ENCODE assay signal across 16 cellular contexts in the genomic region with DNA sequence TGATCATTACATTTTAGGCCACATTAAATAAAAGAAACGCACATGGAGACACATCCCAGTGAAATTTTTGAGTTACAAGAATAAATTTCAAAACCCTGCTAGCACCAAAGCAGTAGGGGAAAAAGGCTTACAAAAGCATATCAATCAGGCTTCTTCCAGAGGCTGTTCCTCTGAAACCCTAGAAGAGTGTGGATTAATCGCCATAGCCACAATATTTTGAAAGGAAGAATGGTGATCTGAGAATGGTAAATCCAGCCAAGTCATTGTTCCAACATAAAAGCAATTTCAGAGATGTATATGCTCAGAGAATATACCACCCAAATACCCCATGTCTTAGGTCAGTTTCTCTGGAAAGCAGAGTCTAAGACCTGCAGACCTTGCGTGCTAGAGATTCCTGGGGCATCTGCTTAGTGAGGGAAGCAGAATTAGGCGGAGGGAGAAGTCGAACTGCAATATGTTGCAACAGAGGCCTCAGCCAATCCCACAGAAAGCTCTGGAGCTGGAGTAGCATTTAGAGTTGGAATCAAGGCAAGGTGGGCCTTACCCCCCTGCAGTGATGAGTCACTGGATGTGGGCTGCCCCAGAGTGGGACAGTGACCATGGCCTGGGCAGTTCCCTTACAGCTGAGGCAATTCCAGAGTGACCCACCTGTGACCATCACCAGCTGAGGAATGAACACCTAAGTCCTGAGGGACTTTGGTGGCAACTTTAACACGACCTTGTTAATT.
A peak's percentile ranks its signal among the peaks of the same experiment; 100 is the strongest.
DNase-seq lines count a peak whose midpoint lies in the region; ATAC-seq, FAIRE-seq and TF ChIP-seq lines count a peak whose summit lies in the region.
"Had no signal": no experiment of that assay in that cellular context is flagged by ENCODE, and none has a peak within 500 bp of the region (broad histone marks: within the 10 kb centered on the region; RNA-seq: fewer than 3 reads in every experiment).

No MANE protein-coding gene starts in this region.

- TF ChIP-seq CTCF in nephron (IDR thresholded peaks at IDR 0.05; ENCODE audit: unreplicated experiment in 3 of 3) = no peak
- no peak for TF ChIP-seq CTCF in gastroesophageal sphincter (IDR thresholded peaks at IDR 0.05)

- FAIRE-seq in GM12891 (lab: Jason Lieb, UNC) = no peak
- FAIRE-seq: GM12878, HTR-8/SVneo had no signal

- WGBS in ectodermal cell, 2 experiments = 89 to 90% methylated on average over 6 of the region's 6 CpGs
- 79 to 85% methylated on average over 2 to 6 of the region's 6 CpGs for WGBS in gastroesophageal sphincter (ENCODE audit: low coverage in 1 of 2), 2 donors

- TF ChIP-seq POLR2A in gastroesophageal sphincter (IDR thresholded peaks at IDR 0.05) (no peak), GM12891 (IDR thresholded peaks at IDR 0.05; ENCODE audit: low read depth, low read length) (no peak)

- no peak for ATAC-seq in gastroesophageal sphincter
- ATAC-seq: GM12878 had no signal

- H3K4me1 Mint-ChIP-seq in nephron = peaks cover 28% of the 10 kb centered on the region
- H3K4me1 Mint-ChIP-seq: CD4-positive, alpha-beta memory T cell had no signal

- DNase-seq in M059J (ENCODE audit: low read depth) = peak; percentile 9
- peak; percentile 46 for DNase-seq in RPMI7951 (ENCODE audit: low read depth)
- no peak for DNase-seq in activated gamma-delta T cell treated with Interleukin-2 at 50 U/mL for 16 hours
- no peak for DNase-seq in NCI-H345 treated with DMSO at 0.1 percent for 48 hours (lab: John Stamatoyannopoulos, UW; ENCODE audit: unreplicated experiment)
- DNase-seq in GM12891 (ENCODE audit: insufficient read length, low spot score) = no peak
- DNase-seq: ACHN; C1 segment of cervical spinal cord; CD4-positive, alpha-beta memory T cell; DMS79; GOT3; H9 had no signal

- no peak for TF ChIP-seq EP300 in gastroesophageal sphincter (IDR thresholded peaks at IDR 0.05)

- H3K27ac ChIP-seq in ectodermal cell (ENCODE audit: insufficient read depth, low read depth, low read length, poor library complexity, severe bottlenecking) (peak overlapping the region; percentile 21), gastroesophageal sphincter (no peak overlapping the region)

- no peak overlapping the region for H3K4me3 ChIP-seq in ectodermal cell (ENCODE audit: insufficient read depth, low read depth, low read length)
- no peak overlapping the region for H3K4me3 ChIP-seq in gastroesophageal sphincter
- H3K4me3 ChIP-seq: GM12878 had no signal

- no peaks in the 10 kb centered on the region for H3K9me3 ChIP-seq in ectodermal cell (ENCODE audit: control insufficient read depth, low read length)
- peaks cover 0 to 6% (median 0%) of the 10 kb centered on the region in 3 donors for H3K9me3 ChIP-seq in gastroesophageal sphincter

- H3K9me3 Mint-ChIP-seq in nephron = no peaks in the 10 kb centered on the region

- H3K27me3 Mint-ChIP-seq in nephron (ENCODE audit: low read depth) = peaks cover 4% of the 10 kb centered on the region

- no peaks in the 10 kb centered on the region for H3K27me3 ChIP-seq in ectodermal cell (ENCODE audit: control insufficient read depth, insufficient read depth, low read length, poor library complexity, severe bottlenecking)
- H3K27me3 ChIP-seq in gastroesophageal sphincter = no peaks in the 10 kb centered on the region

- peak overlapping the region in 2 of 3 experiments; percentile 10 to 57 for H3K27ac Mint-ChIP-seq in nephron
- H3K27ac Mint-ChIP-seq: CD4-positive, alpha-beta memory T cell; H9 had no signal

- H3K4me1 ChIP-seq in ectodermal cell (ENCODE audit: control insufficient read depth, insufficient read depth, low read length) (peaks cover 9% of the 10 kb centered on the region), gastroesophageal sphincter (no peaks in the 10 kb centered on the region)

- H3K4me3 Mint-ChIP-seq in nephron = no peak overlapping the region
- H3K4me3 Mint-ChIP-seq: CD4-positive, alpha-beta memory T cell; H9 had no signal

- H3K36me3 ChIP-seq in ectodermal cell (ENCODE audit: control insufficient read depth, insufficient read depth, low read length) (no peaks in the 10 kb centered on the region), gastroesophageal sphincter (no peaks in the 10 kb centered on the region)

- no peaks in the 10 kb centered on the region for H3K36me3 Mint-ChIP-seq in nephron (ENCODE audit: low read depth)
- H3K36me3 Mint-ChIP-seq: CD4-positive, alpha-beta memory T cell had no signal

TF ChIP-seq in GM12891, 5 proteins besides CTCF, POLR2A, EP300 and RAD21:
- TF ChIP-seq POU2F2 (IDR thresholded peaks at IDR 0.05; ENCODE audit: low read depth, low read length) (no peak), PAX5 (IDR thresholded peaks at IDR 0.05; ENCODE audit: insufficient read depth, low read length, severe bottlenecking) (no peak)
TF ChIP-seq in GM12891: peak in this region for 0.

Comparison
In these comparisons a context has a peak if more than half of its experiments do, and no peak if none do; other contexts are left out.
1. DNase-seq: peak in M059J (single experiment) and RPMI7951 (single experiment); none in activated gamma-delta T cell treated with Interleukin-2 at 50 U/mL for 16 hours (single experiment), NCI-H345 treated with DMSO at 0.1 percent for 48 hours (single experiment) and GM12891 (single experiment).